ENCODE assay signal across 3 cellular contexts in genomic region chr4:107682306-107682705, GRCh38.
TF ChIP-seq lines count a peak whose summit lies in the region.

No MANE protein-coding gene starts in this region.

TF ChIP-seq in HepG2, 621 proteins besides CTCF, POLR2A, EP300 and RAD21:
- no peak for TF ChIP-seq DPF2 (CRISPR knock-in tag; IDR thresholded peaks at IDR 0.05; ENCODE audit: borderline replicate concordance, low read depth)
- no peak for TF ChIP-seq YEATS4 (CRISPR knock-in tag; IDR thresholded peaks at IDR 0.05; ENCODE audit: borderline replicate concordance)
- no peak for TF ChIP-seq SOX6 (IDR thresholded peaks at IDR 0.05)
- TF ChIP-seq SOX6 (CRISPR knock-in tag; IDR thresholded peaks at IDR 0.05): no peak
- TF ChIP-seq PCBP1 (IDR thresholded peaks at IDR 0.05; ENCODE audit: borderline replicate concordance, low read depth, low read length): no peak
- TF ChIP-seq MAFF (IDR thresholded peaks at IDR 0.05; ENCODE audit: low read depth, low read length): peak; percentile 78
- peak; percentile 74 to 84 for TF ChIP-seq MAFK (conservative IDR thresholded peaks at IDR 0.05 in 1 of 2, IDR thresholded peaks at IDR 0.05 in 1 of 2; ENCODE audit: low read length in 2 of 2)
- TF ChIP-seq SRY (CRISPR knock-in tag; IDR thresholded peaks at IDR 0.05): no peak
- TF ChIP-seq HOXA9 (CRISPR knock-in tag; IDR thresholded peaks at IDR 0.05; ENCODE audit: borderline replicate concordance): no peak
- no peak for TF ChIP-seq CENPT (CRISPR knock-in tag; IDR thresholded peaks at IDR 0.05; ENCODE audit: low read depth)

TF ChIP-seq in IMR-90, 13 proteins besides CTCF, POLR2A, EP300 and RAD21:
- TF ChIP-seq, protein P1, sequence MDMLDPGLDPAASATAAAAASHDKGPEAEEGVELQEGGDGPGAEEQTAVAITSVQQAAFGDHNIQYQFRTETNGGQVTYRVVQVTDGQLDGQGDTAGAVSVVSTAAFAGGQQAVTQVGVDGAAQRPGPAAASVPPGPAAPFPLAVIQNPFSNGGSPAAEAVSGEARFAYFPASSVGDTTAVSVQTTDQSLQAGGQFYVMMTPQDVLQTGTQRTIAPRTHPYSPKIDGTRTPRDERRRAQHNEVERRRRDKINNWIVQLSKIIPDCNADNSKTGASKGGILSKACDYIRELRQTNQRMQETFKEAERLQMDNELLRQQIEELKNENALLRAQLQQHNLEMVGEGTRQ (IDR thresholded peaks at IDR 0.05; ENCODE audit: low read depth, low read length): no peak
- peak; percentile 70 for TF ChIP-seq MAFK (IDR thresholded peaks at IDR 0.05; ENCODE audit: low read depth, low read length)

TF ChIP-seq in K562, 482 proteins besides CTCF, POLR2A, EP300 and RAD21:
- TF ChIP-seq RFX7 (CRISPR knock-in tag; IDR thresholded peaks at IDR 0.05) (no peak), MAFK (IDR thresholded peaks at IDR 0.05; ENCODE audit: low read length) (peak; percentile 35; the same call in 1 of the 2 replicates), ZNF316 (IDR thresholded peaks at IDR 0.05) (peak; percentile 75), ESRRA (IDR thresholded peaks at IDR 0.05; ENCODE audit: borderline replicate concordance, low read depth) (no peak), TCFL5 (CRISPR knock-in tag; conservative IDR thresholded peaks at IDR 0.05) (no peak), EWSR1 (IDR thresholded peaks at IDR 0.05; ENCODE audit: borderline replicate concordance, low read depth, partially characterized antibody) (no peak), PCBP1 (IDR thresholded peaks at IDR 0.05; ENCODE audit: low read depth, low read length, poor library complexity, severe bottlenecking) (no peak), C11orf30 (IDR thresholded peaks at IDR 0.05; ENCODE audit: low read depth) (peak; percentile 71), MAFF (IDR thresholded peaks at IDR 0.05; ENCODE audit: low read length) (peak; percentile 28; the same call in 1 of the 2 replicates), MAFG (tag; conservative IDR thresholded peaks at IDR 0.05) (peak; percentile 48), RHOXF2B (CRISPR knock-in tag; conservative IDR thresholded peaks at IDR 0.05) (no peak)
